9 cellular contexts compared by ENCODE assay signal in the genomic region with DNA sequence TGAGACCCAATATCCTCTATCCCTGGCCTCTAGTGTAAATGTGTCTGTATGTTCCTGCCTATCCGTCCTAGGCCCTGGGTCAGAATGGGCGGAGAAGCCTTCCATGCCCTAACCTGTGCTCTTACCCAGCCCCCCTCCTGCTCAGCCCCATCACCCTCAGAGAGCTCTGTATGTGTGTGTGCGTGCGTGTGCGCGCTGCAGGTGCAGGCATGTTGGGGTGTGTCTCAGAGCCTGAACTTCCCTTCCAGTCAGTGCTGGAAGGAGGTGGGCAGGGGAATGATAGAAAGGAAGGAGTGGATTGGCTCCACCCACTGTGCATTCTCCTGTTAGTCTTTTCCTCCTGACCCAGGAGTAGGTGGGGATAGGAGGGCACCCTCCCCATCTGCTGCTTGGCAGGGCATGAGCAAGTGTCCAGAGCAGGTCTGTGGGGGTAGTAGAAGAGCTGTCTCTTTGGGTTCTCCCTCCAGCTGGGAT. TPM values are rescaled to one million over a fixed set of nuclear protein-coding genes. Genes with fewer than 3 reads are reported as not detected.
DNase-seq lines count a peak whose midpoint lies in the region; ATAC-seq and TF ChIP-seq lines count a peak whose summit lies in the region.
"Had no signal": no experiment of that assay in that cellular context is flagged by ENCODE, and none has a peak within 500 bp of the region (broad histone marks: within the 10 kb centered on the region; RNA-seq: fewer than 3 reads in every experiment).

No MANE protein-coding gene starts in this region.

- TF ChIP-seq POLR2A in tibial nerve (IDR thresholded peaks at IDR 0.05): no peak

- H3K9me3 ChIP-seq in tibial nerve: no peaks in the 10 kb centered on the region

- peak overlapping the region; percentile 63 for H3K27ac Mint-ChIP-seq in activated naive CD4-positive, alpha-beta T cell treated with anti-CD3 and anti-CD28 coated beads, Interleukin-2, amount 50 U/mL, for 24 hours

- WGBS in tibial nerve, 2 donors: 77 to 80% methylated on average over 6 of the region's 6 CpGs

- peaks cover 72% of the 10 kb centered on the region for H3K4me1 Mint-ChIP-seq in activated naive CD4-positive, alpha-beta T cell treated with anti-CD3 and anti-CD28 coated beads, Interleukin-2, amount 50 U/mL, for 24 hours

- H3K27me3 ChIP-seq in tibial nerve: no peaks in the 10 kb centered on the region

- no peak for TF ChIP-seq CTCF in tibial nerve (IDR thresholded peaks at IDR 0.05)

- intact Hi-C loops in head of caudate nucleus (cut with DNase I): no loop called here

- TF ChIP-seq EP300 in tibial nerve (IDR thresholded peaks at IDR 0.05): peak in 1 of 2 donors; percentile 28

- H3K4me1 ChIP-seq in tibial nerve: peaks cover 3 to 56% (median 37%) of the 10 kb centered on the region in 4 donors

- H3K36me3 Mint-ChIP-seq in activated naive CD4-positive, alpha-beta T cell treated with anti-CD3 and anti-CD28 coated beads, Interleukin-2, amount 50 U/mL, for 24 hours: peaks cover 17% of the 10 kb centered on the region

- H3K27ac ChIP-seq in tibial nerve: peak overlapping the region in 3 of 4 donors; percentile 5 to 99 (median 99)

- H3K36me3 ChIP-seq in tibial nerve: peaks cover 0 to 91% (median 16%) of the 10 kb centered on the region in 3 donors

- no peaks in the 10 kb centered on the region for H3K27me3 Mint-ChIP-seq in activated naive CD4-positive, alpha-beta T cell treated with anti-CD3 and anti-CD28 coated beads, Interleukin-2, amount 50 U/mL, for 24 hours

- no peak overlapping the region for H3K4me3 Mint-ChIP-seq in activated naive CD4-positive, alpha-beta T cell treated with anti-CD3 and anti-CD28 coated beads, Interleukin-2, amount 50 U/mL, for 24 hours

- no peak overlapping the region for H3K4me3 ChIP-seq in tibial nerve

- ATAC-seq in HG03354 (IDR thresholded peaks at IDR 0.05; ENCODE audit: poor library complexity, severe bottlenecking, unreplicated experiment): no peak

- DNase-seq in activated naive CD4-positive, alpha-beta T cell treated with anti-CD3 and anti-CD28 coated beads, Interleukin-2, amount 50 U/mL, for 16 hours: no peak
- DNase-seq in SHP77 treated with DMSO at 0.1 percent for 48 hours (lab: John Stamatoyannopoulos, UW): peak; percentile 10
- DNase-seq in head of caudate nucleus: peak in 40 of 42 donors; percentile 26 to 90 (median 67)
- DNase-seq in tibial nerve (ENCODE audit: low spot score in 2 of 2): no peak
- DNase-seq in epidermal melanocyte (ENCODE audit: insufficient read length, low spot score): no peak
- DNase-seq in stimulated activated CD4-positive, alpha-beta T cell treated with anti-CD3 and anti-CD28 coated beads, Interleukin-4, amount 100 ng/mL, for 1 hour: no peak

- H3K9me3 Mint-ChIP-seq in activated naive CD4-positive, alpha-beta T cell treated with anti-CD3 and anti-CD28 coated beads, Interleukin-2, amount 50 U/mL, for 24 hours: no peaks in the 10 kb centered on the region

RNA-seq across cellular contexts. Expression of a gene that starts 7.2 kb away (rescaled TPM):
- 10 to 100 TPM; 29.3 to 42.2 (median 38.6) TPM for total RNA-seq in tibial nerve

RNA-seq across cellular contexts. Expression of a gene that starts 15.0 kb away (rescaled TPM):
- total RNA-seq in tibial nerve: 100 to 1,000 TPM; 140 to 247 (median 183) TPM

RNA-seq across cellular contexts. Expression of a gene that starts 17.5 kb away (rescaled TPM):
- 10 to 100 TPM in 1 of 4 donors, 1 to 10 TPM in 3; 4.8 to 10.2 (median 6.6) TPM for total RNA-seq in tibial nerve

RNA-seq across cellular contexts. Expression of a gene that starts 32.1 kb away (rescaled TPM):
- total RNA-seq in tibial nerve: 100 to 1,000 TPM; 410 to 653 (median 527) TPM

RNA-seq across cellular contexts. Expression of a gene that starts 46.2 kb away (rescaled TPM):
- under 1 TPM in 2 of 4 donors, not detected in 2; 0.30 to 0.59 TPM for total RNA-seq in tibial nerve
- total RNA-seq: Daoy had no signal

Comparison
In these comparisons a context has a peak if more than half of its experiments do, and no peak if none do; other contexts are left out.
1. DNase-seq: peak in SHP77 treated with DMSO at 0.1 percent for 48 hours (single experiment) and head of caudate nucleus (40 of 42); none in activated naive CD4-positive, alpha-beta T cell treated with anti-CD3 and anti-CD28 coated beads, Interleukin-2, amount 50 U/mL, for 16 hours (single experiment), tibial nerve (0 of 2), epidermal melanocyte (single experiment) and stimulated activated CD4-positive, alpha-beta T cell treated with anti-CD3 and anti-CD28 coated beads, Interleukin-4, amount 100 ng/mL, for 1 hour (single experiment).